Comparison of ENCODE assay signal across 18 cellular contexts in genomic region chr1:28925350-28925891, GRCh38. TPM values are rescaled to one million over a fixed set of nuclear protein-coding genes. Genes with fewer than 3 reads are reported as not detected.
DNase-seq lines count a peak whose midpoint lies in the region; ATAC-seq and TF ChIP-seq lines count a peak whose summit lies in the region.
"Had no signal": no experiment of that assay in that cellular context is flagged by ENCODE, and none has a peak within 500 bp of the region (broad histone marks: within the 10 kb centered on the region; RNA-seq: fewer than 3 reads in every experiment).

No MANE protein-coding gene starts in this region.

- H3K27ac ChIP-seq in OCI-LY7 (ENCODE audit: low read depth, low read length, poor library complexity, severe bottlenecking), result peak overlapping the region; percentile 93
- no peak overlapping the region for H3K27ac ChIP-seq in gastroesophageal sphincter
- H3K27ac ChIP-seq: C4-2B, esophagus muscularis mucosa, SJCRH30 had no signal

- CTCF ChIA-PET in OCI-LY7 (lab: Charles Lee; ENCODE audit: unreplicated experiment), result no interaction called here

- H3K36me3 ChIP-seq in OCI-LY7 (ENCODE audit: insufficient read depth, low read length), result no peaks in the 10 kb centered on the region
- H3K36me3 ChIP-seq in gastroesophageal sphincter, result no peaks in the 10 kb centered on the region
- H3K36me3 ChIP-seq: esophagus muscularis mucosa, SJCRH30, upper lobe of right lung had no signal

- H3K36me3 Mint-ChIP-seq in activated CD4-positive, alpha-beta T cell treated with anti-CD3 and anti-CD28 coated beads, Interleukin-2, amount 10 ng/mL, durations not matched to agents 24 days and 14 days (ENCODE audit: low read depth), result peaks cover 8% of the 10 kb centered on the region
- H3K36me3 Mint-ChIP-seq in activated naive CD8-positive, alpha-beta T cell treated with anti-CD3 and anti-CD28 coated beads for 36 hours, result peaks cover 5% of the 10 kb centered on the region
- H3K36me3 Mint-ChIP-seq in nephron progenitor cell (ENCODE audit: low read depth), result peaks cover 8% of the 10 kb centered on the region

- H3K4me3 Mint-ChIP-seq in activated CD4-positive, alpha-beta T cell treated with anti-CD3 and anti-CD28 coated beads, Interleukin-2, amount 10 ng/mL, durations not matched to agents 24 days and 14 days, result peak overlapping the region; percentile 20
- no peak overlapping the region for H3K4me3 Mint-ChIP-seq in activated naive CD8-positive, alpha-beta T cell treated with anti-CD3 and anti-CD28 coated beads for 36 hours
- no peak overlapping the region for H3K4me3 Mint-ChIP-seq in nephron progenitor cell
- H3K4me3 Mint-ChIP-seq: neural crest cell had no signal

- H3K4me1 ChIP-seq in OCI-LY7 (ENCODE audit: insufficient read depth, low read length, poor library complexity, severe bottlenecking) (peaks cover 52% of the 10 kb centered on the region), gastroesophageal sphincter (peaks cover 4 to 24% (median 11%) of the 10 kb centered on the region in 3 donors)

- H3K4me3 ChIP-seq in OCI-LY7 (ENCODE audit: low read depth, low read length, poor library complexity, severe bottlenecking), result no peak overlapping the region
- H3K4me3 ChIP-seq in gastroesophageal sphincter, result no peak overlapping the region
- H3K4me3 ChIP-seq: esophagus muscularis mucosa, SJCRH30, upper lobe of right lung had no signal

- H3K79me2 ChIP-seq in OCI-LY7 (ENCODE audit: insufficient read depth, low read depth, low read length), result peaks cover 89% of the 10 kb centered on the region

- no peaks in the 10 kb centered on the region for H3K9me3 Mint-ChIP-seq in activated CD4-positive, alpha-beta T cell treated with anti-CD3 and anti-CD28 coated beads, Interleukin-2, amount 10 ng/mL, durations not matched to agents 24 days and 14 days
- no peaks in the 10 kb centered on the region for H3K9me3 Mint-ChIP-seq in activated naive CD8-positive, alpha-beta T cell treated with anti-CD3 and anti-CD28 coated beads for 36 hours
- no peaks in the 10 kb centered on the region for H3K9me3 Mint-ChIP-seq in nephron progenitor cell
- H3K9me3 Mint-ChIP-seq: neural crest cell had no signal

- DNase-seq in activated CD4-positive, alpha-beta T cell treated with anti-CD3 and anti-CD28 coated beads, Interleukin-2, amount 10 ng/mL, durations not matched to agents 24 days and 14 days, result no peak
- DNase-seq in activated CD4-positive, alpha-beta T cell treated with anti-CD3 and anti-CD28 coated beads, Interleukin-2, amount 50 U/mL, for 48 hours, result no peak
- DNase-seq in OCI-LY7 (ENCODE audit: low spot score) (no peak), nephron progenitor cell (no peak), kidney tubule cell (ENCODE audit: low spot score) (no peak), SKM-1 treated with dmso at 0.1 percent for 144 hours (lab: John Stamatoyannopoulos, UW; ENCODE audit: unreplicated experiment) (no peak)
- no peak for DNase-seq in activated naive CD8-positive, alpha-beta T cell treated with anti-CD3 and anti-CD28 coated beads for 36 hours
- DNase-seq: mammary epithelial cell; NCI-H1092 treated with DMSO at 0.1 percent for 48 hours; NCI-H526; retina; SJCRH30; stimulated activated naive CD4-positive, alpha-beta T cell treated with Interleukin-2 at 50 U/mL for 16 hours; upper lobe of right lung had no signal

- no peak for TF ChIP-seq POLR2A in gastroesophageal sphincter (IDR thresholded peaks at IDR 0.05)

- no TSS peak for BruUV-seq in OCI-LY7 (replicated peaks; lab: Mats Ljungman, UMichigan)

- POLR2A ChIA-PET in OCI-LY7 (lab: Charles Lee), result interaction anchor here (1.2 kb wide), 1 partner anchor 41 kb away, joined by 3 read pairs; no protein-coding TSS in a partner anchor

- no peak overlapping the region for H3K4me2 ChIP-seq in OCI-LY7 (ENCODE audit: low read length)

- no peaks in the 10 kb centered on the region for H4K20me1 ChIP-seq in OCI-LY7 (ENCODE audit: insufficient read depth, low read length)

- TF ChIP-seq EP300 in gastroesophageal sphincter (IDR thresholded peaks at IDR 0.05), result no peak

- 93 to 100% methylated on average over 3 to 4 of the region's 4 CpGs for WGBS in gastroesophageal sphincter (ENCODE audit: low coverage in 1 of 2), 2 donors

- intact Hi-C loops in activated CD4-positive, alpha-beta T cell treated with anti-CD3 and anti-CD28 coated beads, Interleukin-2, amount 10 ng/mL, durations not matched to agents 24 days and 14 days (cut with micrococcal nuclease), result loop anchor here (5.0 kb wide), 2 partner anchors 38 to 473 kb away; no protein-coding TSS in a partner anchor
- intact Hi-C loops in OCI-LY7 (cut with micrococcal nuclease; ENCODE audit: unreplicated experiment), result no loop called here

- no peak for ATAC-seq in gastroesophageal sphincter
- ATAC-seq: upper lobe of right lung had no signal

- peak overlapping the region; percentile 89 for H3K27ac Mint-ChIP-seq in activated CD4-positive, alpha-beta T cell treated with anti-CD3 and anti-CD28 coated beads, Interleukin-2, amount 10 ng/mL, durations not matched to agents 24 days and 14 days
- peak overlapping the region; percentile 4 for H3K27ac Mint-ChIP-seq in activated naive CD8-positive, alpha-beta T cell treated with anti-CD3 and anti-CD28 coated beads for 36 hours
- H3K27ac Mint-ChIP-seq in nephron progenitor cell, result peak overlapping the region; percentile 55

- no peaks in the 10 kb centered on the region for H3K27me3 ChIP-seq in gastroesophageal sphincter
- H3K27me3 ChIP-seq: esophagus muscularis mucosa, SJCRH30, upper lobe of right lung had no signal

- H3K9me2 ChIP-seq in OCI-LY7 (ENCODE audit: insufficient read depth, low read length), result no peaks in the 10 kb centered on the region

- peaks cover 44% of the 10 kb centered on the region for H3K4me1 Mint-ChIP-seq in activated CD4-positive, alpha-beta T cell treated with anti-CD3 and anti-CD28 coated beads, Interleukin-2, amount 10 ng/mL, durations not matched to agents 24 days and 14 days
- peaks cover 51% of the 10 kb centered on the region for H3K4me1 Mint-ChIP-seq in activated naive CD8-positive, alpha-beta T cell treated with anti-CD3 and anti-CD28 coated beads for 36 hours
- peaks cover 42% of the 10 kb centered on the region for H3K4me1 Mint-ChIP-seq in nephron progenitor cell

- no peaks in the 10 kb centered on the region for H3K9me3 ChIP-seq in OCI-LY7 (ENCODE audit: low read length)
- H3K9me3 ChIP-seq in gastroesophageal sphincter, result no peaks in the 10 kb centered on the region
- H3K9me3 ChIP-seq: esophagus muscularis mucosa, SJCRH30, upper lobe of right lung had no signal

- H2AFZ ChIP-seq in OCI-LY7 (ENCODE audit: low read length), result no peak overlapping the region

- no peaks in the 10 kb centered on the region for H3K27me3 Mint-ChIP-seq in activated CD4-positive, alpha-beta T cell treated with anti-CD3 and anti-CD28 coated beads, Interleukin-2, amount 10 ng/mL, durations not matched to agents 24 days and 14 days
- H3K27me3 Mint-ChIP-seq in activated naive CD8-positive, alpha-beta T cell treated with anti-CD3 and anti-CD28 coated beads for 36 hours, result no peaks in the 10 kb centered on the region
- no peaks in the 10 kb centered on the region for H3K27me3 Mint-ChIP-seq in nephron progenitor cell (ENCODE audit: low read depth, poor library complexity)

- TF ChIP-seq CTCF in OCI-LY7 (conservative IDR thresholded peaks at IDR 0.05; ENCODE audit: low read length) (no peak), nephron progenitor cell (IDR thresholded peaks at IDR 0.05) (no peak), gastroesophageal sphincter (IDR thresholded peaks at IDR 0.05) (no peak)

RNA-seq across cellular contexts. Expression of gene EPB41, which starts 11.1 kb away (rescaled TPM):
- 79.1 and 79.7 TPM in 2 replicates for total RNA-seq in activated CD4-positive, alpha-beta T cell treated with anti-CD3 and anti-CD28 coated beads, Interleukin-2, amount 10 ng/mL, durations not matched to agents 24 days and 14 days
- 103 and 109 TPM in 2 replicates for total RNA-seq in OCI-LY7 (2014; rRNA removed; shearing (Covaris generic))
- total RNA-seq in OCI-LY7 (2022) (102 and 123 TPM in 2 replicates), gastroesophageal sphincter (10 to 100 TPM; 16.7 to 30.8 (median 21.7) TPM)
- 10 to 100 TPM; 77.1 to 86.7 TPM for total RNA-seq in activated naive CD8-positive, alpha-beta T cell treated with anti-CD3 and anti-CD28 coated beads for 36 hours

Comparison
In these comparisons a context has a peak if more than half of its experiments do, and no peak if none do; other contexts are left out.
1. H3K27ac Mint-ChIP-seq: peak in every context shown above with its lines; median percentile 89 in activated CD4-positive, alpha-beta T cell treated with anti-CD3 and anti-CD28 coated beads, Interleukin-2, amount 10 ng/mL, durations not matched to agents 24 days and 14 days; 55 in nephron progenitor cell; 4 in activated naive CD8-positive, alpha-beta T cell treated with anti-CD3 and anti-CD28 coated beads for 36 hours.